ENCODE assay signal across 7 cellular contexts in genomic region chr6:109879081-109879480, GRCh38.
DNase-seq lines count a peak whose midpoint lies in the region; ATAC-seq, FAIRE-seq and TF ChIP-seq lines count a peak whose summit lies in the region.
"Not testable (repeated sequence)": the region's sequence is repeated elsewhere in the genome, so short reads cannot be mapped to it uniquely, and the experiment has no call there.

No MANE protein-coding gene starts in this region.

- H3K27ac ChIP-seq in PC-9 (peak overlapping the region; percentile 63), breast epithelium (peak overlapping the region; percentile 44 to 57), suprapubic skin (peak overlapping the region; percentile 90)
- H3K27ac ChIP-seq in H1 (ENCODE audit: low read depth, low read length); HepG2 (ENCODE audit: extremely low read length, insufficient read depth, low read length); trophoblast cell (ENCODE audit: low read depth, low read length): not testable (repeated sequence)

- not testable (repeated sequence) for H3K79me1 ChIP-seq in H1 (ENCODE audit: low read depth, low read length); trophoblast cell (ENCODE audit: low read length)

- H4K5ac ChIP-seq in H1 (ENCODE audit: insufficient read length, low read depth, low read length), result not testable (repeated sequence)

- H4K8ac ChIP-seq in H1 (ENCODE audit: extremely low read depth, insufficient read depth, low read length); trophoblast cell (ENCODE audit: low read depth, low read length): not testable (repeated sequence)

- H2BK5ac ChIP-seq in H1 (ENCODE audit: low read depth, low read length); trophoblast cell (ENCODE audit: low read depth, low read length, poor library complexity): not testable (repeated sequence)

- 0 out of 2 replicates have a peak overlapping the region, but pooled peaks have one; percentile 46 for H2BK15ac ChIP-seq in H1 (ENCODE audit: low read length)

- H4K20me1 ChIP-seq in PC-9 (ENCODE audit: insufficient read depth); H1 (replicated peaks in 1 of 2; ENCODE audit: control insufficient read depth in 1 of 2, insufficient read depth in 2 of 2, low read length in 2 of 2); HepG2 (ENCODE audit: insufficient read depth, low read length): not testable (repeated sequence)

- H3K9me3 ChIP-seq in PC-9 (ENCODE audit: insufficient read depth, low read depth); breast epithelium; H1 (ENCODE audit: insufficient read depth in 2 of 2, low read depth in 1 of 2, low read length in 1 of 2); HepG2 (ENCODE audit: low read length); trophoblast cell (ENCODE audit: insufficient read depth, low read depth, low read length); suprapubic skin: not testable (repeated sequence)

- not testable (repeated sequence) for H2BK20ac ChIP-seq in H1 (ENCODE audit: low read length)

- H3K4me2 ChIP-seq in PC-9 (peak overlapping the region; percentile 78), HepG2 (ENCODE audit: low read depth, low read length) (peak overlapping the region; percentile 18; the same call in 1 of the 2 replicates)
- not testable (repeated sequence) for H3K4me2 ChIP-seq in H1 (ENCODE audit: insufficient read depth in 1 of 2, low read depth in 2 of 2, low read length in 2 of 2); trophoblast cell (ENCODE audit: low read length)

- H3K4me3 ChIP-seq in PC-9, result peak overlapping the region; percentile 56
- H3K4me3 ChIP-seq in breast epithelium, result peak overlapping the region in 1 of 3 donors; percentile 5
- not testable (repeated sequence) for H3K4me3 ChIP-seq in H1 (ENCODE audit: extremely low read depth in 1 of 4, insufficient read depth in 2 of 4, low read depth in 3 of 4, low read length in 4 of 4); HepG2 (replicated peaks in 1 of 3; ENCODE audit: insufficient read depth in 1 of 3, low read depth in 2 of 3, low read length in 3 of 3); trophoblast cell (ENCODE audit: low read depth, low read length)
- H3K4me3 ChIP-seq in suprapubic skin, result peak overlapping the region; percentile 31

- H3K79me2 ChIP-seq in PC-9 (ENCODE audit: low read depth); H1 (ENCODE audit: control insufficient read depth in 1 of 2, insufficient read depth in 2 of 2, low read length in 2 of 2); HepG2 (ENCODE audit: insufficient read depth, low read length); trophoblast cell (ENCODE audit: control insufficient read depth, insufficient read depth, low read length, poor library complexity): not testable (repeated sequence)

- not testable (repeated sequence) for H4K12ac ChIP-seq in trophoblast cell (ENCODE audit: low read depth, low read length)

- 85% methylated on average over 5 of the region's 5 CpGs; no CpG with 5 or more reads in 1 of the 2 experiments for WGBS in H1 (ENCODE audit: extremely low coverage in 1 of 2, insufficient coverage in 1 of 2, insufficient read length in 1 of 2, insufficient replicate concordance in 2 of 2, low coverage in 1 of 2, low lambda C conversion rate in 2 of 2, missing lambda C conversion rate in 1 of 2), 2 experiments
- WGBS in HepG2 (ENCODE audit: low lambda C conversion rate), result under 1% methylated on average over 5 of the region's 5 CpGs
- WGBS in trophoblast cell (ENCODE audit: extremely low coverage, insufficient coverage, insufficient read length), result no CpG with 5 or more reads among the region's 5 CpGs
- 47% methylated on average over 5 of the region's 5 CpGs for WGBS in suprapubic skin

- TF ChIP-seq EP300 in H1 (IDR thresholded peaks at IDR 0.05; ENCODE audit: borderline replicate concordance in 1 of 2, low read depth in 2 of 2, low read length in 2 of 2); HepG2 (IDR thresholded peaks at IDR 0.05; ENCODE audit: low read depth in 2 of 2, low read length in 2 of 2); HepG2 (CRISPR knock-in tag; IDR thresholded peaks at IDR 0.05; ENCODE audit: borderline replicate concordance); suprapubic skin (IDR thresholded peaks at IDR 0.05): not testable (repeated sequence)

- not testable (repeated sequence) for H4K91ac ChIP-seq in H1 (replicated peaks; ENCODE audit: insufficient read length, low read length); trophoblast cell (ENCODE audit: low read depth, low read length)

- H3K4me1 ChIP-seq in PC-9 (replicated peaks; ENCODE audit: insufficient read depth) (peaks cover 28% of the 10 kb centered on the region), suprapubic skin (peaks cover 51% of the 10 kb centered on the region)
- not testable (repeated sequence) for H3K4me1 ChIP-seq in breast epithelium; H1 (replicated peaks in 1 of 4; ENCODE audit: control insufficient read depth in 3 of 4, insufficient read depth in 4 of 4, low read length in 3 of 4); HepG2 (ENCODE audit: insufficient read depth, low read length); trophoblast cell (ENCODE audit: control insufficient read depth in 1 of 2, insufficient read depth in 2 of 2, low read length in 2 of 2)

- H2AFZ ChIP-seq in PC-9, result peak overlapping the region; percentile 84
- H2AFZ ChIP-seq in H1 (ENCODE audit: low read length); HepG2 (ENCODE audit: low read length); trophoblast cell (ENCODE audit: insufficient read depth, low read length, poor library complexity): not testable (repeated sequence)

- peaks cover 22% of the 10 kb centered on the region for H3F3A ChIP-seq in PC-9 (ENCODE audit: insufficient read depth, low read depth)

- peak; percentile 33 to 90 for DNase-seq in PC-9
- DNase-seq in breast epithelium (ENCODE audit: low spot score in 2 of 2); H1 (ENCODE audit: low read depth in 1 of 2, low spot score in 2 of 2); HepG2 (ENCODE audit: low spot score); suprapubic skin (ENCODE audit: low spot score in 2 of 2): not testable (repeated sequence)
- DNase-seq in trophoblast cell, result peak; percentile 45 to 85

- H3K4ac ChIP-seq in H1 (replicated peaks; ENCODE audit: insufficient read length, low read depth, low read length); trophoblast cell (ENCODE audit: low read depth, low read length): not testable (repeated sequence)

- not testable (repeated sequence) for TF ChIP-seq POLR2A in breast epithelium (IDR thresholded peaks at IDR 0.05); H1 (IDR thresholded peaks at IDR 0.05; ENCODE audit: control extremely low read depth in 1 of 2, low read depth in 2 of 2, low read length in 2 of 2); HepG2 (IDR thresholded peaks at IDR 0.05; ENCODE audit: insufficient read depth in 1 of 2, low read depth in 2 of 2, low read length in 2 of 2); suprapubic skin (IDR thresholded peaks at IDR 0.05)

- TF ChIP-seq RAD21 in H1 (IDR thresholded peaks at IDR 0.05 in 1 of 2, conservative IDR thresholded peaks at IDR 0.05 in 1 of 2; ENCODE audit: low read depth in 2 of 2, low read length in 2 of 2); HepG2 (CRISPR knock-in tag; IDR thresholded peaks at IDR 0.05): not testable (repeated sequence)

- H3K56ac ChIP-seq in H1 (replicated peaks; ENCODE audit: insufficient read length, low read depth, low read length), result not testable (repeated sequence)

- not testable (repeated sequence) for H3K9ac ChIP-seq in H1 (replicated peaks in 1 of 4; ENCODE audit: extremely low read depth in 1 of 4, low read depth in 3 of 4, low read length in 3 of 4); HepG2 (ENCODE audit: insufficient read depth, low read depth, low read length); trophoblast cell (ENCODE audit: low read length)

- in situ Hi-C loops in HepG2 (cut with HindIII; ENCODE audit: extremely low pct_ligation_motif_present, low pct_unique_long_range_greater_than_20kb), result not testable (repeated sequence)

- H3K23me2 ChIP-seq in H1 (ENCODE audit: low read depth, low read length), result not testable (repeated sequence)

- intact Hi-C loops in PC-9 (cut with micrococcal nuclease; ENCODE audit: unreplicated experiment), result loop anchor here (2.0 kb wide), 1 partner anchor 14 kb away; no protein-coding TSS in a partner anchor
- intact Hi-C loops in breast epithelium (cut with DNase I; ENCODE audit: low total_unique reads); HepG2 (cut with micrococcal nuclease; ENCODE audit: unreplicated experiment): not testable (repeated sequence)

- H3K18ac ChIP-seq in H1 (ENCODE audit: extremely low read depth, low read length); trophoblast cell (ENCODE audit: low read length): not testable (repeated sequence)

- not testable (repeated sequence) for BruUV-seq in PC-9 (replicated peaks; lab: Mats Ljungman, UMichigan); HepG2 (replicated peaks; lab: Mats Ljungman, UMichigan)

- not testable (repeated sequence) for TF ChIP-seq CTCF in PC-9 (conservative IDR thresholded peaks at IDR 0.05); breast epithelium (IDR thresholded peaks at IDR 0.05); H1 (IDR thresholded peaks at IDR 0.05; ENCODE audit: control extremely low read depth in 1 of 3, insufficient read depth in 1 of 3, low read depth in 1 of 3, low read length in 3 of 3); HepG2 (CRISPR knock-in tag; IDR thresholded peaks at IDR 0.05); suprapubic skin (IDR thresholded peaks at IDR 0.05)

- POLR2A ChIA-PET in PC-9 (lab: Charles Lee; ENCODE audit: unreplicated experiment), result interaction anchor here (0.6 kb wide), 1 partner anchor 657 kb away, joined by 3 read pairs; no protein-coding TSS in a partner anchor
- POLR2A ChIA-PET in H1 (lab: Charles Lee; ENCODE audit: partially characterized antibody); HepG2 (lab: Yijun Ruan, JAX): not testable (repeated sequence)

- not testable (repeated sequence) for FAIRE-seq in H1 (lab: Jason Lieb, UNC); HepG2 (lab: Jason Lieb, UNC)

- not testable (repeated sequence) for H3K9me2 ChIP-seq in PC-9 (ENCODE audit: insufficient read depth)

- H2BK120ac ChIP-seq in H1 (replicated peaks; ENCODE audit: low read depth, low read length); trophoblast cell (ENCODE audit: insufficient read depth, low read length, poor library complexity): not testable (repeated sequence)

- H3K14ac ChIP-seq in H1 (ENCODE audit: insufficient read length); trophoblast cell (ENCODE audit: low read length): not testable (repeated sequence)

- H2AK5ac ChIP-seq in H1 (ENCODE audit: low read depth, low read length); trophoblast cell (ENCODE audit: low read length): not testable (repeated sequence)

- not testable (repeated sequence) for H3K36me3 ChIP-seq in PC-9 (ENCODE audit: low read depth); breast epithelium; H1 (ENCODE audit: control insufficient read depth in 2 of 4, insufficient read depth in 4 of 4, low read length in 3 of 4); HepG2 (replicated peaks in 1 of 2; ENCODE audit: control insufficient read depth in 1 of 2, insufficient read depth in 2 of 2, low read length in 2 of 2); trophoblast cell (ENCODE audit: control insufficient read depth in 1 of 2, insufficient read depth in 2 of 2, low read length in 2 of 2); suprapubic skin

- H3K23ac ChIP-seq in H1 (ENCODE audit: insufficient read length); trophoblast cell (ENCODE audit: low read length): not testable (repeated sequence)

- CTCF ChIA-PET in PC-9 (lab: Charles Lee), result interaction anchor here (0.8 to 1.4 kb wide), 3 partner anchors 14 to 161 kb away, joined by 3 to 7 read pairs (median 5); no protein-coding TSS in a partner anchor
- CTCF ChIA-PET in H1 (lab: Charles Lee; ENCODE audit: partially characterized antibody); HepG2 (lab: Yijun Ruan, JAX; ENCODE audit: low intra/inter-chr PET ratio, low total read pairs): not testable (repeated sequence)

- H3K27me3 ChIP-seq in PC-9 (ENCODE audit: insufficient read depth, low read depth); breast epithelium; H1 (replicated peaks in 1 of 4; ENCODE audit: control insufficient read depth in 3 of 4, extremely low read depth in 1 of 4, insufficient read depth in 3 of 4, low read length in 3 of 4); trophoblast cell (ENCODE audit: insufficient read depth, low read length); suprapubic skin: not testable (repeated sequence)
- peaks cover 0 to 29% of the 10 kb centered on the region in 2 experiments; a peak in 3 of 5 replicates for H3K27me3 ChIP-seq in HepG2 (ENCODE audit: control insufficient read depth in 1 of 2, insufficient read depth in 2 of 2, low read length in 2 of 2)

- peak; percentile 86 for ATAC-seq in esophagus mucosa
- ATAC-seq in HepG2, result not testable (repeated sequence)

- not testable (repeated sequence) for H2BK12ac ChIP-seq in H1 (ENCODE audit: low read depth, low read length); trophoblast cell (ENCODE audit: low read length)
